In the genomic region with DNA sequence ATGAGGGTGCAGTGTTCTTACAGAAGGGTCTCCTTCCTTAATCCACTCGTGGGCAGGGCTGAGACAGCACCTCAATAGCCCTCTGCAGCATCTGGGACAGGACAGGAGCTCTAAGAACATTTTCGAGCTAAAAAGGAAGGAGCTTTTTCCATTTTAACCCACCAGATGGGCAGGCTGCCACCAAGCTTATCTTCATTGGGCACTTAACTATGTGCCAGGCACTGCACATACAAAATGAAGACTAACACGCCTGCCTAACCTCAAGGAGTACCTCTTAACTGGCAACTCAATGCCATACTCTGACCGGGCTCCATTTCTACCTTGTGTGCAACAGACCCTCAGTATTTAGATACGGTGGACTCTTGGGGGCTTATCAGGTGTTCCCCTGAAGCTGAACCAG, we compare ENCODE assay signal across 1 cellular context.
TF ChIP-seq lines count a peak whose summit lies in the region.

No MANE protein-coding gene starts in this region.

TF ChIP-seq in GM23338, 12 proteins besides CTCF, POLR2A, EP300 and RAD21:
- TF ChIP-seq, protein P1, sequence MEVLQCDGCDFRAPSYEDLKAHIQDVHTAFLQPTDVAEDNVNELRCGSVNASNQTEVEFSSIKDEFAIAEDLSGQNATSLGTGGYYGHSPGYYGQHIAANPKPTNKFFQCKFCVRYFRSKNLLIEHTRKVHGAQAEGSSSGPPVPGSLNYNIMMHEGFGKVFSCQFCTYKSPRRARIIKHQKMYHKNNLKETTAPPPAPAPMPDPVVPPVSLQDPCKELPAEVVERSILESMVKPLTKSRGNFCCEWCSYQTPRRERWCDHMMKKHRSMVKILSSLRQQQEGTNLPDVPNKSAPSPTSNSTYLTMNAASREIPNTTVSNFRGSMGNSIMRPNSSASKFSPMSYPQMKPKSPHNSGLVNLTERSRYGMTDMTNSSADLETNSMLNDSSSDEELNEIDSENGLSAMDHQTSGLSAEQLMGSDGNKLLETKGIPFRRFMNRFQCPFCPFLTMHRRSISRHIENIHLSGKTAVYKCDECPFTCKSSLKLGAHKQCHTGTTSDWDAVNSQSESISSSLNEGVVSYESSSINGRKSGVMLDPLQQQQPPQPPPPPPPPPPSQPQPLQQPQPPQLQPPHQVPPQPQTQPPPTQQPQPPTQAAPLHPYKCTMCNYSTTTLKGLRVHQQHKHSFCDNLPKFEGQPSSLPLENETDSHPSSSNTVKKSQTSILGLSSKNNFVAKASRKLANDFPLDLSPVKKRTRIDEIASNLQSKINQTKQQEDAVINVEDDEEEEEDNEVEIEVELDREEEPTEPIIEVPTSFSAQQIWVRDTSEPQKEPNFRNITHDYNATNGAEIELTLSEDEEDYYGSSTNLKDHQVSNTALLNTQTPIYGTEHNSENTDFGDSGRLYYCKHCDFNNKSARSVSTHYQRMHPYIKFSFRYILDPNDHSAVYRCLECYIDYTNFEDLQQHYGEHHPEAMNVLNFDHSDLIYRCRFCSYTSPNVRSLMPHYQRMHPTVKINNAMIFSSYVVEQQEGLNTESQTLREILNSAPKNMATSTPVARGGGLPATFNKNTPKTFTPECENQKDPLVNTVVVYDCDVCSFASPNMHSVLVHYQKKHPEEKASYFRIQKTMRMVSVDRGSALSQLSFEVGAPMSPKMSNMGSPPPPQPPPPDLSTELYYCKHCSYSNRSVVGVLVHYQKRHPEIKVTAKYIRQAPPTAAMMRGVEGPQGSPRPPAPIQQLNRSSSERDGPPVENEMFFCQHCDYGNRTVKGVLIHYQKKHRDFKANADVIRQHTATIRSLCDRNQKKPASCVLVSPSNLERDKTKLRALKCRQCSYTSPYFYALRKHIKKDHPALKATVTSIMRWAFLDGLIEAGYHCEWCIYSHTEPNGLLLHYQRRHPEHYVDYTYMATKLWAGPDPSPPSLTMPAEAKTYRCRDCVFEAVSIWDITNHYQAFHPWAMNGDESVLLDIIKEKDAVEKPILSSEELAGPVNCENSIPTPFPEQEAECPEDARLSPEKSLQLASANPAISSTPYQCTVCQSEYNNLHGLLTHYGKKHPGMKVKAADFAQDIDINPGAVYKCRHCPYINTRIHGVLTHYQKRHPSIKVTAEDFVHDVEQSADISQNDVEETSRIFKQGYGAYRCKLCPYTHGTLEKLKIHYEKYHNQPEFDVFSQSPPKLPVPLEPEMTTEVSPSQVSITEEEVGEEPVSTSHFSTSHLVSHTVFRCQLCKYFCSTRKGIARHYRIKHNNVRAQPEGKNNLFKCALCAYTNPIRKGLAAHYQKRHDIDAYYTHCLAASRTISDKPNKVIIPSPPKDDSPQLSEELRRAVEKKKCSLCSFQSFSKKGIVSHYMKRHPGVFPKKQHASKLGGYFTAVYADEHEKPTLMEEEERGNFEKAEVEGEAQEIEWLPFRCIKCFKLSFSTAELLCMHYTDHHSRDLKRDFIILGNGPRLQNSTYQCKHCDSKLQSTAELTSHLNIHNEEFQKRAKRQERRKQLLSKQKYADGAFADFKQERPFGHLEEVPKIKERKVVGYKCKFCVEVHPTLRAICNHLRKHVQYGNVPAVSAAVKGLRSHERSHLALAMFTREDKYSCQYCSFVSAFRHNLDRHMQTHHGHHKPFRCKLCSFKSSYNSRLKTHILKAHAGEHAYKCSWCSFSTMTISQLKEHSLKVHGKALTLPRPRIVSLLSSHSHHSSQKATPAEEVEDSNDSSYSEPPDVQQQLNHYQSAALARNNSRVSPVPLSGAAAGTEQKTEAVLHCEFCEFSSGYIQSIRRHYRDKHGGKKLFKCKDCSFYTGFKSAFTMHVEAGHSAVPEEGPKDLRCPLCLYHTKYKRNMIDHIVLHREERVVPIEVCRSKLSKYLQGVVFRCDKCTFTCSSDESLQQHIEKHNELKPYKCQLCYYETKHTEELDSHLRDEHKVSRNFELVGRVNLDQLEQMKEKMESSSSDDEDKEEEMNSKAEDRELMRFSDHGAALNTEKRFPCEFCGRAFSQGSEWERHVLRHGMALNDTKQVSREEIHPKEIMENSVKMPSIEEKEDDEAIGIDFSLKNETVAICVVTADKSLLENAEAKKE (CRISPR knock-in tag; IDR thresholded peaks at IDR 0.05), result no peak
- TF ChIP-seq NANOG (IDR thresholded peaks at IDR 0.05; ENCODE audit: borderline replicate concordance) (no peak), EZH2 (IDR thresholded peaks at IDR 0.05; ENCODE audit: low read depth, unreplicated experiment) (no peak), ZNF114 (CRISPR knock-in tag; IDR thresholded peaks at IDR 0.05) (no peak), EZH2phosphoT487 (IDR thresholded peaks at IDR 0.05; ENCODE audit: unreplicated experiment) (no peak), POLR2AphosphoS5 (IDR thresholded peaks at IDR 0.05; ENCODE audit: low read depth) (no peak), STAT1 (IDR thresholded peaks at IDR 0.05; ENCODE audit: unreplicated experiment) (no peak), JUNB (IDR thresholded peaks at IDR 0.05; ENCODE audit: unreplicated experiment) (no peak), CREB1 (CRISPR knock-in tag; IDR thresholded peaks at IDR 0.05; ENCODE audit: low read depth) (no peak)
- TF ChIP-seq, protein P2, sequence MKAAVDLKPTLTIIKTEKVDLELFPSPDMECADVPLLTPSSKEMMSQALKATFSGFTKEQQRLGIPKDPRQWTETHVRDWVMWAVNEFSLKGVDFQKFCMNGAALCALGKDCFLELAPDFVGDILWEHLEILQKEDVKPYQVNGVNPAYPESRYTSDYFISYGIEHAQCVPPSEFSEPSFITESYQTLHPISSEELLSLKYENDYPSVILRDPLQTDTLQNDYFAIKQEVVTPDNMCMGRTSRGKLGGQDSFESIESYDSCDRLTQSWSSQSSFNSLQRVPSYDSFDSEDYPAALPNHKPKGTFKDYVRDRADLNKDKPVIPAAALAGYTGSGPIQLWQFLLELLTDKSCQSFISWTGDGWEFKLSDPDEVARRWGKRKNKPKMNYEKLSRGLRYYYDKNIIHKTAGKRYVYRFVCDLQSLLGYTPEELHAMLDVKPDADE (IDR thresholded peaks at IDR 0.05), result no peak
- TF ChIP-seq, protein P3, sequence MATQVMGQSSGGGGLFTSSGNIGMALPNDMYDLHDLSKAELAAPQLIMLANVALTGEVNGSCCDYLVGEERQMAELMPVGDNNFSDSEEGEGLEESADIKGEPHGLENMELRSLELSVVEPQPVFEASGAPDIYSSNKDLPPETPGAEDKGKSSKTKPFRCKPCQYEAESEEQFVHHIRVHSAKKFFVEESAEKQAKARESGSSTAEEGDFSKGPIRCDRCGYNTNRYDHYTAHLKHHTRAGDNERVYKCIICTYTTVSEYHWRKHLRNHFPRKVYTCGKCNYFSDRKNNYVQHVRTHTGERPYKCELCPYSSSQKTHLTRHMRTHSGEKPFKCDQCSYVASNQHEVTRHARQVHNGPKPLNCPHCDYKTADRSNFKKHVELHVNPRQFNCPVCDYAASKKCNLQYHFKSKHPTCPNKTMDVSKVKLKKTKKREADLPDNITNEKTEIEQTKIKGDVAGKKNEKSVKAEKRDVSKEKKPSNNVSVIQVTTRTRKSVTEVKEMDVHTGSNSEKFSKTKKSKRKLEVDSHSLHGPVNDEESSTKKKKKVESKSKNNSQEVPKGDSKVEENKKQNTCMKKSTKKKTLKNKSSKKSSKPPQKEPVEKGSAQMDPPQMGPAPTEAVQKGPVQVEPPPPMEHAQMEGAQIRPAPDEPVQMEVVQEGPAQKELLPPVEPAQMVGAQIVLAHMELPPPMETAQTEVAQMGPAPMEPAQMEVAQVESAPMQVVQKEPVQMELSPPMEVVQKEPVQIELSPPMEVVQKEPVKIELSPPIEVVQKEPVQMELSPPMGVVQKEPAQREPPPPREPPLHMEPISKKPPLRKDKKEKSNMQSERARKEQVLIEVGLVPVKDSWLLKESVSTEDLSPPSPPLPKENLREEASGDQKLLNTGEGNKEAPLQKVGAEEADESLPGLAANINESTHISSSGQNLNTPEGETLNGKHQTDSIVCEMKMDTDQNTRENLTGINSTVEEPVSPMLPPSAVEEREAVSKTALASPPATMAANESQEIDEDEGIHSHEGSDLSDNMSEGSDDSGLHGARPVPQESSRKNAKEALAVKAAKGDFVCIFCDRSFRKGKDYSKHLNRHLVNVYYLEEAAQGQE (IDR thresholded peaks at IDR 0.05; ENCODE audit: unreplicated experiment), result no peak
TF ChIP-seq in GM23338: peak in this region for 0.
